1 cellular context compared by ENCODE assay signal in the genomic region with DNA sequence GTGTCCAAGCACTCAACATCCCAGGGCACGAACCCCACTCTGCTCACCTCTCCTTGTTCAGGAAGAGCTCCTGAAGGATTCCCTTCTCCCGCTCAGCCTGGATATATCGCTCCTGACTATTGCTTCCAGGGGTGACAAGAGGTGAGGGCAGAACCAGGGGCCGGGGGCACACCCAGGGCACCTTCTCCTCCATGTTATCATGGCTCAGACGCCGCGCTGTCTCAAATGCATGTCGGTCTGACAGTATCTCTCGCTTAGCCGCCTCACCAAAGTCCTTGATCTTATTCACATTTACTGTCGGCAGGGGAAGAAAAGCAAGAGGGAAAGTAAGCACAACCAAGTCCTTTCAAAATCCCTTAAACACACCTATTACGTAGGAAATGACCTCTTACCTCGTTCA.
TF ChIP-seq lines count a peak whose summit lies in the region.

No MANE protein-coding gene starts in this region.

TF ChIP-seq in HEK293, 187 proteins besides CTCF, POLR2A, EP300 and RAD21 (continued from another document):
- no peak for TF ChIP-seq ZNF792 (tag by site-specific recombination; IDR thresholded peaks at IDR 0.05)
- no peak for TF ChIP-seq GFI1B (tag by site-specific recombination; IDR thresholded peaks at IDR 0.05)
- no peak for TF ChIP-seq ZNF2 (tag by site-specific recombination; IDR thresholded peaks at IDR 0.05)
- no peak for TF ChIP-seq BCL6B (tag by site-specific recombination; IDR thresholded peaks at IDR 0.05)
- no peak for TF ChIP-seq KLF17 (tag by site-specific recombination; IDR thresholded peaks at IDR 0.05)
- TF ChIP-seq ZBTB26 (tag by site-specific recombination; optimal IDR thresholded peaks at IDR 0.05): no peak
- TF ChIP-seq ZXDB (tag by site-specific recombination; IDR thresholded peaks at IDR 0.05): no peak
- TF ChIP-seq ZBTB7A (tag by site-specific recombination; IDR thresholded peaks at IDR 0.05; ENCODE audit: low read depth): no peak
- no peak for TF ChIP-seq ZNF660 (tag by site-specific recombination; IDR thresholded peaks at IDR 0.05)
- no peak for TF ChIP-seq ZNF645 (tag by site-specific recombination; IDR thresholded peaks at IDR 0.05)
- TF ChIP-seq ZNF701 (tag by site-specific recombination; IDR thresholded peaks at IDR 0.05): no peak
- TF ChIP-seq ZNF292 (tag by site-specific recombination; IDR thresholded peaks at IDR 0.05; ENCODE audit: borderline replicate concordance, low read depth): no peak
- TF ChIP-seq ZNF777 (tag by site-specific recombination; IDR thresholded peaks at IDR 0.05; ENCODE audit: borderline replicate concordance): no peak
- TF ChIP-seq ZIC2 (tag by site-specific recombination; IDR thresholded peaks at IDR 0.05): no peak
- TF ChIP-seq ZNF518A (tag by site-specific recombination; conservative IDR thresholded peaks at IDR 0.05; ENCODE audit: low read depth): no peak
